ENCODE assay signal across 24 cellular contexts in the genomic region with DNA sequence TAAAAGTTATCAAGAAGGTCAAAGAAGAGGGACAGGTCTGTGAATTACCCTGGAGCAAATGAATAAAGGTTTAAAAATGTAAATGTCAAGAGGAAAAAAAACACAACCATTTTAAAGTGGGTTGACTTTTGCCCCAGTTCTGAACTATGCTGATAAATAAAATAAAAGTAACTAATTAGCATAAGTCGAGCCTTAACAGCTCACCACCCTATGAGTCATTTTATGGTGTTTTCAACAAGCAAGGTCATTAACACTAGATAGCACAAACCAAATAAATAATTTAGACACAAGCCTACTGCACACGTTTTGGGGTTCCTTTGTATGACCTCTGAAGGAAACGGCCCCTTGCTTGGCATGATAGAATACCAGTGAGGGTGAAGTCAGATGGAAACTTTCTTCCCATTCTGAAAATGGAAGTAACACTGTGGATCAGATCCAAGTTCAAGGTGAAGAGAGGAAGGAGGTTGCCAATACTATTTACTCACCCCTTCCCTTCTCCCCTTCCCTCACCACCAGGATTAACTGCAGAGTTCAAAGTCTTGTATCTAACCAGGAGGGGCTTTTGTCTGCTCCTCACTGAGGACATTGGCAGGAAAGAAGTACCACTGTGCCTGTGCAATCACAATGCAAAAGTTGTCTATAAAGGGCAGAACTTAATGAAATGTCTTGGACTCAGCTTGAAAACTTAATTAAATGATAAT.
DNase-seq lines count a peak whose midpoint lies in the region; ATAC-seq, FAIRE-seq and TF ChIP-seq lines count a peak whose summit lies in the region.
"Had no signal": no experiment of that assay in that cellular context is flagged by ENCODE, and none has a peak within 500 bp of the region (broad histone marks: within the 10 kb centered on the region; RNA-seq: fewer than 3 reads in every experiment).

No MANE protein-coding gene starts in this region.

- no peak overlapping the region for H2BK12ac ChIP-seq in neuronal stem cell (ENCODE audit: low read length)

- H3K9me3 ChIP-seq in hepatocyte (ENCODE audit: low read depth): no peaks in the 10 kb centered on the region
- H3K9me3 ChIP-seq in small intestine (ENCODE audit: control insufficient read depth, low read depth): no peaks in the 10 kb centered on the region
- no peaks in the 10 kb centered on the region for H3K9me3 ChIP-seq in neuronal stem cell (replicated peaks in 1 of 2; ENCODE audit: control insufficient read depth in 2 of 2, insufficient read depth in 1 of 2, low read depth in 1 of 2, low read length in 2 of 2)
- H3K9me3 ChIP-seq: heart left ventricle, left ventricle myocardium inferior, thoracic aorta had no signal

- H2AK5ac ChIP-seq in neuronal stem cell (ENCODE audit: low read depth, low read length): no peak overlapping the region

- no peak overlapping the region for H4K91ac ChIP-seq in neuronal stem cell (ENCODE audit: low read depth, low read length, poor library complexity)

- H3K27me3 ChIP-seq in hepatocyte (no peaks in the 10 kb centered on the region), small intestine (ENCODE audit: control insufficient read depth in 2 of 2, insufficient read depth in 2 of 2, low read length in 2 of 2) (no peaks in the 10 kb centered on the region), neuronal stem cell (ENCODE audit: control insufficient read depth in 3 of 3, insufficient read depth in 3 of 3, low read depth in 1 of 3, low read length in 3 of 3) (no peaks in the 10 kb centered on the region)
- H3K27me3 ChIP-seq: heart left ventricle had no signal

- no peak for ATAC-seq in GM19395 (IDR thresholded peaks at IDR 0.05; ENCODE audit: unreplicated experiment)
- ATAC-seq: activated CD8-positive, alpha-beta memory T cell treated with anti-CD3 and anti-CD28 coated beads, Interleukin-2, amount 10 ng/mL, durations not matched to agents 7 days and 5 days; heart left ventricle; K562 had no signal

- no peaks in the 10 kb centered on the region for H4K20me1 ChIP-seq in hepatocyte (ENCODE audit: insufficient read depth, poor library complexity, severe bottlenecking)

- no peak overlapping the region for H2AFZ ChIP-seq in hepatocyte
- no peak overlapping the region for H2AFZ ChIP-seq in neuronal stem cell (ENCODE audit: low read length)

- peak; percentile 22 for DNase-seq in HPDE6-E6E7 (ENCODE audit: extremely low spot score)
- DNase-seq in amniotic epithelial cell (ENCODE audit: low read depth): peak; percentile 21
- peak; percentile 39 for DNase-seq in hepatocyte (ENCODE audit: low spot score)
- peak; percentile 89 for DNase-seq in small intestine
- DNase-seq in activated CD8-positive, alpha-beta memory T cell treated with anti-CD3 and anti-CD28 coated beads for 24 hours: no peak
- no peak for DNase-seq in neuronal stem cell (ENCODE audit: low spot score)
- DNase-seq: activated CD4-positive, alpha-beta T cell treated with anti-CD3 and anti-CD28 coated beads, Interleukin-2, amount 10 ng/mL, durations not matched to agents 24 days and 14 days; activated CD8-positive, alpha-beta memory T cell treated with anti-CD3 and anti-CD28 coated beads, Interleukin-2, amount 10 ng/mL, durations not matched to agents 7 days and 5 days; activated naive CD4-positive, alpha-beta T cell treated with anti-CD3 and anti-CD28 coated beads, Interleukin-2, amount 10 ng/mL, durations not matched to agents 7 days and 5 days; CD4-positive, alpha-beta T cell; dermis blood vessel endothelial cell; DMS153; heart left ventricle; HFFc6; left ventricle myocardium inferior; NCI-H1694 treated with DMSO at 0.1 percent for 48 hours; nephron progenitor cell; stimulated activated CD4-positive, alpha-beta T cell treated with anti-CD3 and anti-CD28 coated beads, Interleukin-12 subunit alpha, Interleukin-12 subunit beta, amount 100 ng/mL, for 4 hours; stimulated activated CD4-positive, alpha-beta T cell treated with anti-CD3 and anti-CD28 coated beads, Interleukin-4, amount 100 ng/mL, for 24 hours; stimulated activated naive CD4-positive, alpha-beta T cell had no signal

- no peaks in the 10 kb centered on the region for H3K9me2 ChIP-seq in hepatocyte (replicated peaks; ENCODE audit: insufficient read depth)

- no peak overlapping the region for H3K9ac ChIP-seq in neuronal stem cell (ENCODE audit: low read depth, low read length, poor library complexity)

- H3K4ac ChIP-seq in neuronal stem cell (ENCODE audit: low read length): no peak overlapping the region

- no peak overlapping the region for H3K4me2 ChIP-seq in hepatocyte
- no peak overlapping the region for H3K4me2 ChIP-seq in neuronal stem cell (ENCODE audit: insufficient read depth, low read length, poor library complexity, severe bottlenecking)

- H2BK15ac ChIP-seq in neuronal stem cell (ENCODE audit: low read length): no peak overlapping the region

- H3K18ac ChIP-seq in neuronal stem cell (ENCODE audit: low read length): no peak overlapping the region

- H3K36me3 ChIP-seq in hepatocyte (replicated peaks; ENCODE audit: insufficient read depth, low read depth): no peaks in the 10 kb centered on the region
- no peaks in the 10 kb centered on the region for H3K36me3 ChIP-seq in small intestine (ENCODE audit: control insufficient read depth in 2 of 2, insufficient read depth in 2 of 2, low read length in 2 of 2)
- H3K36me3 ChIP-seq in neuronal stem cell (replicated peaks in 1 of 2; ENCODE audit: control insufficient read depth in 2 of 2, insufficient read depth in 2 of 2, low read length in 2 of 2): no peaks in the 10 kb centered on the region
- H3K36me3 ChIP-seq: heart left ventricle, left ventricle myocardium inferior, thoracic aorta had no signal

- no peak for TF ChIP-seq CTCF in hepatocyte (IDR thresholded peaks at IDR 0.05; ENCODE audit: poor library complexity)

- peak; percentile 87 for FAIRE-seq in small intestine (lab: Jason Lieb, UNC)
- FAIRE-seq: G401.6, K562 had no signal

- no peak overlapping the region for H2BK5ac ChIP-seq in neuronal stem cell (ENCODE audit: low read length)

- no peak overlapping the region for H3K23ac ChIP-seq in neuronal stem cell (ENCODE audit: low read depth, low read length, poor library complexity)

- WGBS in hepatocyte (ENCODE audit: low lambda C conversion rate, missing lambda C conversion rate): 71% methylated on average over 3 of the region's 3 CpGs
- WGBS in small intestine, 3 donors: 10 to 39% (median 20%) methylated on average over 3 of the region's 3 CpGs
- no CpG with 5 or more reads among the region's 3 CpGs for WGBS in neuronal stem cell (ENCODE audit: extremely low coverage in 2 of 2, insufficient read length in 2 of 2, insufficient replicate concordance in 1 of 2), 2 donors

- H3K79me2 ChIP-seq in hepatocyte: no peaks in the 10 kb centered on the region

- H3K27ac ChIP-seq in hepatocyte (peak overlapping the region; percentile 92), small intestine (ENCODE audit: low read depth in 1 of 2, low read length in 1 of 2) (peak overlapping the region; percentile 52 to 80), neuronal stem cell (replicated peaks; ENCODE audit: low read length) (no peak overlapping the region)
- H3K27ac ChIP-seq: heart left ventricle, left ventricle myocardium inferior, thoracic aorta had no signal

- H2BK120ac ChIP-seq in neuronal stem cell (ENCODE audit: low read depth, low read length): no peak overlapping the region

- H3K4me3 ChIP-seq in hepatocyte (no peak overlapping the region), small intestine (ENCODE audit: low read depth in 1 of 2, low read length in 2 of 2) (no peak overlapping the region), neuronal stem cell (ENCODE audit: low read length in 2 of 2) (no peak overlapping the region)
- H3K4me3 ChIP-seq: heart left ventricle, K562, left ventricle myocardium inferior, thoracic aorta had no signal

- H4K8ac ChIP-seq in neuronal stem cell (ENCODE audit: low read depth, low read length): no peak overlapping the region

- H3K14ac ChIP-seq in neuronal stem cell (ENCODE audit: low read length): no peak overlapping the region

- no peaks in the 10 kb centered on the region for H3K79me1 ChIP-seq in neuronal stem cell (ENCODE audit: low read depth, low read length)

- H3K4me1 ChIP-seq in hepatocyte (ENCODE audit: insufficient read depth) (peaks cover 14% of the 10 kb centered on the region), small intestine (ENCODE audit: control insufficient read depth in 2 of 2, insufficient read depth in 1 of 2, low read depth in 1 of 2, low read length in 1 of 2) (peaks cover 0 to 5% of the 10 kb centered on the region in 2 donors), neuronal stem cell (ENCODE audit: control insufficient read depth in 2 of 2, insufficient read depth in 1 of 2, low read depth in 1 of 2, low read length in 2 of 2) (peaks cover 8 to 11% of the 10 kb centered on the region in 2 donors)

Comparison
In these comparisons a context has a peak if more than half of its experiments do, and no peak if none do; other contexts are left out.
1. DNase-seq: peak in HPDE6-E6E7 (single experiment), amniotic epithelial cell (single experiment), hepatocyte (single experiment) and small intestine (single experiment); none in activated CD8-positive, alpha-beta memory T cell treated with anti-CD3 and anti-CD28 coated beads for 24 hours (single experiment) and neuronal stem cell (single experiment).